In genomic region chr5:31193591-31194457, GRCh38 we compare ENCODE assay signal across 8 cellular contexts. TPM values are rescaled to one million over a fixed set of nuclear protein-coding genes. Genes with fewer than 3 reads are reported as not detected.
A peak's percentile ranks its signal among the peaks of the same experiment; 100 is the strongest.
DNase-seq lines count a peak whose midpoint lies in the region; ATAC-seq and TF ChIP-seq lines count a peak whose summit lies in the region.

CDH6 (plus strand) TSS chr5:31193686; CDS start chr5:31267474, 73,788 bp downstream.

- H3K27ac ChIP-seq in ACC112 (ENCODE audit: low read depth, low read length), result no peak within 1 kb of the TSS
- H3K27ac ChIP-seq in iPS-20b (ENCODE audit: low read length), result no peak within 1 kb of the TSS
- peak within 1 kb of the TSS; percentile 47 for H3K27ac ChIP-seq in skeletal muscle tissue (ENCODE audit: low read depth, low read length)

- in situ Hi-C loops in astrocyte of the spinal cord (cut with HindIII; ENCODE audit: low sequenced_read_pairs), result no loop called here

- H3K9me3 ChIP-seq in iPS-20b (ENCODE audit: insufficient read depth, low read depth, low read length) (no peaks in the 10 kb centered on the region), skeletal muscle tissue (ENCODE audit: control insufficient read depth in 3 of 3, low read length in 3 of 3) (no peaks in the 10 kb centered on the region)

- no peaks in the 10 kb centered on the region for H3K79me2 ChIP-seq in ACC112 (ENCODE audit: control insufficient read depth, insufficient read depth, low read length, unreplicated experiment)

- TF ChIP-seq CTCF in LNCaP clone FGC (IDR thresholded peaks at IDR 0.05; ENCODE audit: control insufficient read depth, extremely low read depth, insufficient read depth), result no peak
- TF ChIP-seq CTCF in astrocyte of the spinal cord (IDR thresholded peaks at IDR 0.05; ENCODE audit: low read depth, low read length), result no peak

- peak within 1 kb of the TSS; percentile 67; the same call in 1 of the 2 replicates for H3K9ac ChIP-seq in iPS-20b (ENCODE audit: low read depth, low read length)
- peak within 1 kb of the TSS in 2 of 3 donors; percentile 22 to 72 for H3K9ac ChIP-seq in skeletal muscle tissue (ENCODE audit: low read depth in 1 of 3, low read length in 3 of 3)

- H3K36me3 ChIP-seq in ACC112 (ENCODE audit: insufficient read depth, low read length) (no peaks in the 10 kb centered on the region), iPS-20b (ENCODE audit: insufficient read depth, low read depth, low read length) (no peaks in the 10 kb centered on the region), skeletal muscle tissue (ENCODE audit: control insufficient read depth in 3 of 3, insufficient read depth in 3 of 3, low read length in 3 of 3) (no peaks in the 10 kb centered on the region)

- ATAC-seq in GM21723 (IDR thresholded peaks at IDR 0.05; ENCODE audit: unreplicated experiment) (no peak), HG02981 (IDR thresholded peaks at IDR 0.05; ENCODE audit: unreplicated experiment) (no peak), HG02938 (IDR thresholded peaks at IDR 0.05; ENCODE audit: unreplicated experiment) (no peak)

- peak within 1 kb of the TSS; percentile 92 for H2AFZ ChIP-seq in ACC112 (ENCODE audit: low read length, unreplicated experiment)

- H3K4me1 ChIP-seq in ACC112 (ENCODE audit: control insufficient read depth, insufficient read depth, low read length, unreplicated experiment) (peaks cover 16% of the 10 kb centered on the region), iPS-20b (ENCODE audit: insufficient read depth, low read length) (peaks cover 15% of the 10 kb centered on the region), skeletal muscle tissue (ENCODE audit: control insufficient read depth in 3 of 3, insufficient read depth in 3 of 3, low read length in 3 of 3) (peaks cover 6 to 11% (median 10%) of the 10 kb centered on the region in 3 donors)

- H3K4me3 ChIP-seq in ACC112 (ENCODE audit: low read depth, low read length), result peak within 1 kb of the TSS; percentile 84
- H3K4me3 ChIP-seq in LNCaP clone FGC (ENCODE audit: low read depth, low read length), result peak within 1 kb of the TSS; percentile 19; the same call in 1 of the 2 replicates
- peak within 1 kb of the TSS; percentile 89 for H3K4me3 ChIP-seq in astrocyte of the spinal cord (ENCODE audit: low read depth, low read length)
- peak within 1 kb of the TSS; percentile 90 for H3K4me3 ChIP-seq in iPS-20b (ENCODE audit: low read length)
- H3K4me3 ChIP-seq in skeletal muscle tissue (ENCODE audit: low read length in 3 of 3), result peak within 1 kb of the TSS; percentile 55 to 65 (median 61)

- H3K27me3 ChIP-seq in ACC112 (ENCODE audit: insufficient read depth, low read length), result peaks cover 19% of the 10 kb centered on the region
- H3K27me3 ChIP-seq in iPS-20b (ENCODE audit: insufficient read depth, low read length), result peaks cover 46% of the 10 kb centered on the region
- peaks cover 25 to 35% (median 35%) of the 10 kb centered on the region in 3 donors for H3K27me3 ChIP-seq in skeletal muscle tissue (ENCODE audit: control insufficient read depth in 3 of 3, insufficient read depth in 3 of 3, low read length in 3 of 3)

- DNase-seq in LNCaP clone FGC (ENCODE audit: low read depth) (no peak), astrocyte of the spinal cord (ENCODE audit: low read depth, low spot score) (peak; percentile 81)

RNA-seq across cellular contexts. Expression of gene CDH6, which starts in this region (rescaled TPM):
- 5.7 TPM for total RNA-seq in skeletal muscle tissue

Comparison
In these comparisons a context has a peak if more than half of its experiments do, and no peak if none do; other contexts are left out.
1. H3K4me3 ChIP-seq: peak in every context shown above with its lines; median percentile 90 in iPS-20b; 89 in astrocyte of the spinal cord; 84 in ACC112; 61 in skeletal muscle tissue; 19 in LNCaP clone FGC.